Comparison of ENCODE assay signal across 14 cellular contexts in genomic region chr12:26821212-26821701, GRCh38. TPM values are rescaled to one million over a fixed set of nuclear protein-coding genes. Genes with fewer than 3 reads are reported as not detected.
DNase-seq lines count a peak whose midpoint lies in the region; ATAC-seq and TF ChIP-seq lines count a peak whose summit lies in the region.
"Had no signal": no experiment of that assay in that cellular context is flagged by ENCODE, and none has a peak within 500 bp of the region (broad histone marks: within the 10 kb centered on the region; RNA-seq: fewer than 3 reads in every experiment).

No MANE protein-coding gene starts in this region.

- H4K8ac ChIP-seq in IMR-90 (ENCODE audit: low read depth in 2 of 2, low read length in 2 of 2) (no peak overlapping the region), mesenchymal stem cell (ENCODE audit: low read length) (no peak overlapping the region)

- no peak overlapping the region for H4K5ac ChIP-seq in IMR-90 (ENCODE audit: low read depth, low read length)

- H3K14ac ChIP-seq in IMR-90 (replicated peaks; ENCODE audit: low read depth, low read length) (no peak overlapping the region), mesenchymal stem cell (ENCODE audit: low read length in 2 of 2) (no peak overlapping the region)

- H2BK5ac ChIP-seq in IMR-90 (ENCODE audit: low read depth, low read length, poor library complexity, severe bottlenecking) (no peak overlapping the region), mesenchymal stem cell (ENCODE audit: low read depth, low read length, poor library complexity, severe bottlenecking) (no peak overlapping the region)

- H2BK15ac ChIP-seq in IMR-90 (ENCODE audit: low read depth, low read length) (no peak overlapping the region), mesenchymal stem cell (ENCODE audit: low read depth, poor library complexity, severe bottlenecking) (no peak overlapping the region)

- H4K91ac ChIP-seq in IMR-90 (ENCODE audit: insufficient read depth, low read depth, low read length) (no peak overlapping the region), mesenchymal stem cell (ENCODE audit: low read length) (no peak overlapping the region)

- H3K27me3 ChIP-seq in IMR-90 (ENCODE audit: control insufficient read depth, insufficient read depth, low read length) (no peaks in the 10 kb centered on the region), mesenchymal stem cell (ENCODE audit: control insufficient read depth in 1 of 2, insufficient read depth in 1 of 2, low read length in 2 of 2) (no peaks in the 10 kb centered on the region), dorsolateral prefrontal cortex (no peaks in the 10 kb centered on the region)

- no peak overlapping the region for H3K4me3 ChIP-seq in IMR-90 (ENCODE audit: insufficient read depth, low read depth, low read length)
- no peak overlapping the region for H3K4me3 ChIP-seq in choroid plexus epithelial cell (ENCODE audit: low read depth, low read length)
- H3K4me3 ChIP-seq in mesenchymal stem cell (ENCODE audit: insufficient read depth in 1 of 2, low read depth in 1 of 2, low read length in 2 of 2): peak overlapping the region in 1 of 2 experiments; percentile 66
- peak overlapping the region in 18 of 59 donors; percentile 1 to 35 (median 15) for H3K4me3 ChIP-seq in dorsolateral prefrontal cortex

- no peak overlapping the region for H3K18ac ChIP-seq in IMR-90 (ENCODE audit: low read depth, low read length)
- H3K18ac ChIP-seq in mesenchymal stem cell (ENCODE audit: low read depth in 1 of 2, low read length in 2 of 2): no peak overlapping the region

- dilution Hi-C loops in IMR-90 (cut with HindIII; ENCODE audit: low sequenced_read_pairs, unreplicated experiment): no loop called here

- no peak overlapping the region for H2AK9ac ChIP-seq in IMR-90 (replicated peaks; ENCODE audit: low read depth, low read length, poor library complexity)

- H2AFZ ChIP-seq in IMR-90 (replicated peaks; ENCODE audit: low read length, poor library complexity): no peak overlapping the region
- H2AFZ ChIP-seq in mesenchymal stem cell (ENCODE audit: low read depth, low read length): no peak overlapping the region

- BruUV-seq in IMR-90 (replicated peaks; lab: Mats Ljungman, UMichigan): no TSS peak

- no peaks in the 10 kb centered on the region for H3K36me3 ChIP-seq in IMR-90 (ENCODE audit: control insufficient read depth, insufficient read depth, low read length)
- no peaks in the 10 kb centered on the region for H3K36me3 ChIP-seq in mesenchymal stem cell (ENCODE audit: control insufficient read depth in 1 of 2, insufficient read depth in 2 of 2, low read depth in 1 of 2, low read length in 2 of 2)

- no peak overlapping the region for H3K56ac ChIP-seq in IMR-90 (ENCODE audit: extremely low read depth, insufficient read depth, low read length)

- H3K9ac ChIP-seq in IMR-90 (ENCODE audit: low read depth, low read length) (no peak overlapping the region), mesenchymal stem cell (ENCODE audit: low read length) (peak overlapping the region; percentile 77)

- POLR2A ChIA-PET in IMR-90 (lab: Charles Lee; ENCODE audit: unreplicated experiment): no interaction called here

- no peak for ATAC-seq in IMR-90 (ENCODE audit: low read depth)
- no peak for ATAC-seq in HG03280 (IDR thresholded peaks at IDR 0.05; ENCODE audit: unreplicated experiment)
- ATAC-seq: left colon; stimulated activated naive B cell treated with anti-CD40 and anti-IgM and Interleukin-4, amounts not matched to agents 10 μg/mL and 1 μg/mL and 100 μg/mL, for 72 hours had no signal

- TF ChIP-seq CTCF in IMR-90 (conservative IDR thresholded peaks at IDR 0.05; ENCODE audit: low read depth, low read length) (no peak), choroid plexus epithelial cell (conservative IDR thresholded peaks at IDR 0.05; ENCODE audit: low read depth, low read length) (no peak), dorsolateral prefrontal cortex (IDR thresholded peaks at IDR 0.05 in 54 of 56, conservative IDR thresholded peaks at IDR 0.05 in 2 of 56; ENCODE audit: low read depth in 1 of 56, partially characterized antibody in 56 of 56) (no peak)

- intact Hi-C loops in IMR-90 (cut with micrococcal nuclease) (no loop called here), dorsolateral prefrontal cortex (cut with DNase I) (no loop called here)

- no peaks in the 10 kb centered on the region for H4K20me1 ChIP-seq in IMR-90 (ENCODE audit: insufficient read depth, low read length)

- H2BK20ac ChIP-seq in IMR-90 (ENCODE audit: low read depth, low read length): no peak overlapping the region

- H3K9me3 ChIP-seq in IMR-90 (ENCODE audit: control insufficient read depth, insufficient read depth, low read length) (no peaks in the 10 kb centered on the region), mesenchymal stem cell (ENCODE audit: control insufficient read depth, low read length) (no peaks in the 10 kb centered on the region)

- in situ Hi-C loops in ACHN (cut with HindIII; ENCODE audit: low pct_ligation_motif_present, low pct_unique_long_range_greater_than_20kb, low sequenced_read_pairs) (no loop called here), IMR-90 (cut with MboI; ENCODE audit: low sequenced_read_pairs) (no loop called here)

- H2AK5ac ChIP-seq in IMR-90 (ENCODE audit: low read depth, low read length) (no peak overlapping the region), mesenchymal stem cell (ENCODE audit: low read length, severe bottlenecking) (no peak overlapping the region)

- no peak for TF ChIP-seq POLR2A in IMR-90 (IDR thresholded peaks at IDR 0.05; ENCODE audit: low read depth, low read length)

- H3K27ac ChIP-seq in IMR-90 (ENCODE audit: insufficient read depth, low read length): no peak overlapping the region
- H3K27ac ChIP-seq in mesenchymal stem cell (ENCODE audit: low read length, poor library complexity, severe bottlenecking): peak overlapping the region; percentile 43
- peak overlapping the region in 27 of 59 donors; percentile 0 to 67 (median 33) for H3K27ac ChIP-seq in dorsolateral prefrontal cortex

- peaks cover 0 to 3% of the 10 kb centered on the region in 2 experiments; a peak in 1 of 4 replicates for H3K79me1 ChIP-seq in IMR-90 (ENCODE audit: low read depth in 1 of 2, low read length in 2 of 2)
- peaks cover 13% of the 10 kb centered on the region for H3K79me1 ChIP-seq in mesenchymal stem cell (replicated peaks; ENCODE audit: low read length, poor library complexity, severe bottlenecking)

- H3K4ac ChIP-seq in IMR-90 (ENCODE audit: low read depth, low read length): no peak overlapping the region
- no peak overlapping the region for H3K4ac ChIP-seq in mesenchymal stem cell (ENCODE audit: low read depth in 1 of 2, low read length in 2 of 2)

- TF ChIP-seq RAD21 in IMR-90 (IDR thresholded peaks at IDR 0.05; ENCODE audit: low read length): no peak

- no peaks in the 10 kb centered on the region; the same call in 1 of the 2 replicates for H3K4me1 ChIP-seq in IMR-90 (ENCODE audit: control insufficient read depth, insufficient read depth, low read length)
- peaks cover 1% of the 10 kb centered on the region for H3K4me1 ChIP-seq in mesenchymal stem cell (ENCODE audit: control insufficient read depth, insufficient read depth, low read depth, low read length)

- no peaks in the 10 kb centered on the region for H3K9me1 ChIP-seq in IMR-90 (ENCODE audit: insufficient read depth, low read length)

- H2BK120ac ChIP-seq in IMR-90 (ENCODE audit: low read depth, low read length) (no peak overlapping the region), mesenchymal stem cell (ENCODE audit: low read depth, low read length) (no peak overlapping the region)

- H3K23ac ChIP-seq in IMR-90 (ENCODE audit: low read depth, low read length) (no peak overlapping the region), mesenchymal stem cell (ENCODE audit: low read length in 2 of 2) (no peak overlapping the region)

- CTCF ChIA-PET in IMR-90 (lab: Yijun Ruan, JAX): no interaction called here

- H2BK12ac ChIP-seq in mesenchymal stem cell (ENCODE audit: low read length in 2 of 2): no peak overlapping the region

- H3K4me2 ChIP-seq in IMR-90 (ENCODE audit: low read depth, low read length): no peak overlapping the region
- H3K4me2 ChIP-seq in mesenchymal stem cell (ENCODE audit: low read length, poor library complexity, severe bottlenecking): no peak overlapping the region

- WGBS in IMR-90 (ENCODE audit: extremely low coverage in 2 of 2, insufficient read length in 1 of 2), 2 experiments: 88% methylated on average over 1 of the region's 4 CpGs; no CpG with 5 or more reads in 1 of the 2 experiments
- 95% methylated on average over 4 of the region's 4 CpGs for WGBS in mesenchymal stem cell

- DNase-seq in ACHN (peak; percentile 76), IMR-90 (peak; percentile 23), choroid plexus epithelial cell (ENCODE audit: low read depth) (peak; percentile 46), mesenchymal stem cell (no peak), germinal center (ENCODE audit: low spot score) (no peak), dorsolateral prefrontal cortex (no peak)
- DNase-seq in activated CD4-positive, CD25-positive, alpha-beta regulatory T cell (lab: John Stamatoyannopoulos, UW): no peak
- DNase-seq: activated CD4-positive, alpha-beta T cell treated with anti-CD3 and anti-CD28 coated beads, Interleukin-2, amount 50 U/mL, for 48 hours; activated gamma-delta T cell; left colon; NCI-H2171; OCI-M1; stimulated activated naive B cell treated with anti-CD40 and anti-IgM and Interleukin-4, amounts not matched to agents 10 μg/mL and 1 μg/mL and 100 μg/mL, for 72 hours had no signal

TF ChIP-seq in IMR-90, 13 proteins besides CTCF, POLR2A, EP300 and RAD21 (continues in another document):
- no peak for TF ChIP-seq CHD1 (IDR thresholded peaks at IDR 0.05; ENCODE audit: low read depth, low read length)
- no peak for TF ChIP-seq RCOR1 (IDR thresholded peaks at IDR 0.05; ENCODE audit: insufficient replicate concordance, low read length)
- TF ChIP-seq, protein P1, sequence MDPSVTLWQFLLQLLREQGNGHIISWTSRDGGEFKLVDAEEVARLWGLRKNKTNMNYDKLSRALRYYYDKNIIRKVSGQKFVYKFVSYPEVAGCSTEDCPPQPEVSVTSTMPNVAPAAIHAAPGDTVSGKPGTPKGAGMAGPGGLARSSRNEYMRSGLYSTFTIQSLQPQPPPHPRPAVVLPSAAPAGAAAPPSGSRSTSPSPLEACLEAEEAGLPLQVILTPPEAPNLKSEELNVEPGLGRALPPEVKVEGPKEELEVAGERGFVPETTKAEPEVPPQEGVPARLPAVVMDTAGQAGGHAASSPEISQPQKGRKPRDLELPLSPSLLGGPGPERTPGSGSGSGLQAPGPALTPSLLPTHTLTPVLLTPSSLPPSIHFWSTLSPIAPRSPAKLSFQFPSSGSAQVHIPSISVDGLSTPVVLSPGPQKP (IDR thresholded peaks at IDR 0.05; ENCODE audit: borderline replicate concordance, low read depth, low read length): no peak
- TF ChIP-seq MAFK (IDR thresholded peaks at IDR 0.05; ENCODE audit: low read depth, low read length): no peak
- TF ChIP-seq RFX5 (IDR thresholded peaks at IDR 0.05; ENCODE audit: low read depth, low read length): no peak

RNA-seq across cellular contexts. Expression of gene ITPR2, which starts 11.7 kb away (rescaled TPM):
- total RNA-seq in IMR-90 (2012; rRNA removed): 9.0 and 9.2 TPM in 2 replicates
- polyA plus RNA-seq in IMR-90 (2012; rRNA removed): 1.1 and 1.2 TPM in 2 replicates
- polyA plus RNA-seq in IMR-90 (2012; cell fraction: cytosol; rRNA removed): 0.14 and 0.44 TPM in 2 replicates
- 0.24 and 2.0 TPM in 2 replicates for polyA plus RNA-seq in IMR-90 (2012; cell fraction: nucleus; rRNA removed; ENCODE audit: low replicate concordance)
- 7.2 TPM for polyA plus RNA-seq in mesenchymal stem cell (2013, experiment 1 of 2)
- polyA plus RNA-seq in mesenchymal stem cell (2013, experiment 2 of 2): 6.8 TPM
- 100 to 1,000 TPM in 2 of 120 experiments, 10 to 100 TPM in 118; 35.5 to 122 (median 61.5) TPM for total RNA-seq in dorsolateral prefrontal cortex

Comparison
In these comparisons a context has a peak if more than half of its experiments do, and no peak if none do; other contexts are left out.
1. DNase-seq: peak in ACHN (single experiment), IMR-90 (single experiment) and choroid plexus epithelial cell (single experiment); none in mesenchymal stem cell (single experiment), activated CD4-positive, CD25-positive, alpha-beta regulatory T cell (0 of 4), germinal center (single experiment) and dorsolateral prefrontal cortex (0 of 10).